ENCODE assay signal across 25 cellular contexts in genomic region chr17:50222922-50223321, GRCh38. TPM values are rescaled to one million over a fixed set of nuclear protein-coding genes. Genes with fewer than 3 reads are reported as not detected.
DNase-seq lines count a peak whose midpoint lies in the region; ATAC-seq and TF ChIP-seq lines count a peak whose summit lies in the region.
"Had no signal": no experiment of that assay in that cellular context is flagged by ENCODE, and none has a peak within 500 bp of the region (broad histone marks: within the 10 kb centered on the region; RNA-seq: fewer than 3 reads in every experiment).

No MANE protein-coding gene starts in this region.

- H3K36me3 ChIP-seq in upper lobe of right lung: no peaks in the 10 kb centered on the region
- H3K36me3 ChIP-seq in OCI-LY7 (ENCODE audit: insufficient read depth, low read length): no peaks in the 10 kb centered on the region
- H3K36me3 ChIP-seq: prostate gland had no signal

- no peaks in the 10 kb centered on the region for H3K9me2 ChIP-seq in OCI-LY7 (ENCODE audit: insufficient read depth, low read length)

- intact Hi-C loops in upper lobe of right lung (cut with DNase I): no loop called here
- intact Hi-C loops in OCI-LY7 (cut with micrococcal nuclease; ENCODE audit: unreplicated experiment): no loop called here

- ATAC-seq in upper lobe of right lung (no peak), GM21737 (IDR thresholded peaks at IDR 0.05; ENCODE audit: unreplicated experiment) (no peak)
- ATAC-seq: activated naive CD8-positive, alpha-beta T cell treated with anti-CD3 and anti-CD28 coated beads, Interleukin-2, amount 50 U/mL, for 24 hours had no signal

- H2AFZ ChIP-seq in OCI-LY7 (ENCODE audit: low read length): no peak overlapping the region

- H3K4me3 ChIP-seq in coronary artery (peak overlapping the region; percentile 38), upper lobe of right lung (no peak overlapping the region), OCI-LY7 (ENCODE audit: low read depth, low read length, poor library complexity, severe bottlenecking) (no peak overlapping the region)
- H3K4me3 ChIP-seq: mucosa of descending colon, prostate gland had no signal

- H4K20me1 ChIP-seq in OCI-LY7 (ENCODE audit: insufficient read depth, low read length): no peaks in the 10 kb centered on the region

- H3K4me2 ChIP-seq in OCI-LY7 (ENCODE audit: low read length): no peak overlapping the region

- POLR2A ChIA-PET in RWPE1 (lab: Yijun Ruan, JAX; ENCODE audit: low non-redundant PET): no interaction called here
- POLR2A ChIA-PET in OCI-LY7 (lab: Charles Lee): no interaction called here

- BruUV-seq in OCI-LY7 (replicated peaks; lab: Mats Ljungman, UMichigan): no TSS peak

- H3K4me3 Mint-ChIP-seq in osteocyte (ENCODE audit: unreplicated experiment): no peak overlapping the region
- H3K4me3 Mint-ChIP-seq: activated B cell treated with CpG ODN at 0.5 μM for 24 hours; activated naive CD8-positive, alpha-beta T cell treated with anti-CD3 and anti-CD28 coated beads, Interleukin-2, amount 50 U/mL, for 24 hours; CD4-positive, alpha-beta T cell; endodermal cell; neural crest cell; stimulated activated naive CD8-positive, alpha-beta T cell treated with anti-CD3 and anti-CD28 coated beads, Interleukin-15, Interleukin-2, amounts not matched to agents 100 ng/mL and 50 ng/mL, for 24 hours had no signal

- H3K27me3 Mint-ChIP-seq in osteocyte (ENCODE audit: unreplicated experiment): no peaks in the 10 kb centered on the region

- peaks cover 60% of the 10 kb centered on the region for H3K4me1 Mint-ChIP-seq in osteocyte (ENCODE audit: unreplicated experiment)
- H3K4me1 Mint-ChIP-seq: activated B cell treated with CpG ODN at 0.5 μM for 24 hours had no signal

- H3K4me1 ChIP-seq in upper lobe of right lung (peaks cover 44% of the 10 kb centered on the region), OCI-LY7 (ENCODE audit: insufficient read depth, low read length, poor library complexity, severe bottlenecking) (no peaks in the 10 kb centered on the region)
- H3K4me1 ChIP-seq: prostate gland had no signal

- no peak for TF ChIP-seq CTCF in RWPE1 (conservative IDR thresholded peaks at IDR 0.05; ENCODE audit: low read depth)
- no peak for TF ChIP-seq CTCF in coronary artery (IDR thresholded peaks at IDR 0.05)
- no peak for TF ChIP-seq CTCF in osteocyte (IDR thresholded peaks at IDR 0.05)
- no peak for TF ChIP-seq CTCF in upper lobe of right lung (IDR thresholded peaks at IDR 0.05)
- no peak for TF ChIP-seq CTCF in OCI-LY7 (conservative IDR thresholded peaks at IDR 0.05; ENCODE audit: low read length)

- H3K9me3 ChIP-seq in upper lobe of right lung (no peaks in the 10 kb centered on the region), OCI-LY7 (ENCODE audit: low read length) (no peaks in the 10 kb centered on the region)
- H3K9me3 ChIP-seq: prostate gland had no signal

- H3K27me3 ChIP-seq in upper lobe of right lung: no peaks in the 10 kb centered on the region

- H3K27ac Mint-ChIP-seq in osteocyte (ENCODE audit: unreplicated experiment): peak overlapping the region; percentile 96
- H3K27ac Mint-ChIP-seq: activated B cell treated with CpG ODN at 0.5 μM for 24 hours; activated naive CD8-positive, alpha-beta T cell treated with anti-CD3 and anti-CD28 coated beads, Interleukin-2, amount 50 U/mL, for 24 hours; CD4-positive, alpha-beta T cell; endodermal cell; stimulated activated naive CD8-positive, alpha-beta T cell treated with anti-CD3 and anti-CD28 coated beads, Interleukin-15, Interleukin-2, amounts not matched to agents 100 ng/mL and 50 ng/mL, for 24 hours had no signal

- no peak for DNase-seq in RWPE1 (ENCODE audit: low spot score)
- no peak for DNase-seq in coronary artery (ENCODE audit: low spot score)
- DNase-seq in osteocyte (ENCODE audit: extremely low spot score, unreplicated experiment): no peak
- DNase-seq in upper lobe of right lung: no peak
- DNase-seq in OCI-LY7 (ENCODE audit: low spot score): no peak
- no peak for DNase-seq in DMS114 treated with DMSO at 0.1 percent for 48 hours (lab: John Stamatoyannopoulos, UW; ENCODE audit: unreplicated experiment)
- DNase-seq: activated B cell treated with CpG ODN at 0.5 μM for 24 hours; activated CD4-positive, alpha-beta T cell treated with anti-CD3 and anti-CD28 coated beads, Interleukin-2, amount 50 U/mL, for 48 hours; activated effector memory CD4-positive, alpha-beta T cell treated with anti-CD3 and anti-CD28 coated beads, Interleukin-2, amount 50 U/mL, for 16 hours; activated naive CD8-positive, alpha-beta T cell treated with anti-CD3 and anti-CD28 coated beads, Interleukin-2, amount 50 U/mL, for 24 hours; CD4-positive, alpha-beta T cell; cortex of kidney; DMS153; endodermal cell; head of caudate nucleus; mucosa of descending colon; NCI-H1417 treated with DMSO at 0.1 percent for 48 hours; small intestine; stimulated activated CD4-positive, alpha-beta T cell treated with anti-CD3 and anti-CD28 coated beads, Interleukin-4, amount 100 ng/mL, for 24 hours; T-helper 9 cell had no signal

- H3K79me2 ChIP-seq in OCI-LY7 (ENCODE audit: insufficient read depth, low read depth, low read length): no peaks in the 10 kb centered on the region

- H3K9me3 Mint-ChIP-seq in osteocyte (ENCODE audit: unreplicated experiment): no peaks in the 10 kb centered on the region

- no peaks in the 10 kb centered on the region for H3K36me3 Mint-ChIP-seq in osteocyte (ENCODE audit: unreplicated experiment)

- H3K27ac ChIP-seq in RWPE1 (peak overlapping the region; percentile 91), coronary artery (peak overlapping the region; percentile 82 to 94), upper lobe of right lung (peak overlapping the region; percentile 84), OCI-LY7 (ENCODE audit: low read depth, low read length, poor library complexity, severe bottlenecking) (no peak overlapping the region)
- H3K27ac ChIP-seq: prostate gland had no signal

- CTCF ChIA-PET in RWPE1 (lab: Yijun Ruan, JAX): interaction anchor here (0.7 to 1.5 kb wide), 2 partner anchors 30 to 47 kb away, joined by 3 to 4 read pairs; no protein-coding TSS in a partner anchor
- CTCF ChIA-PET in OCI-LY7 (lab: Charles Lee; ENCODE audit: unreplicated experiment): no interaction called here

RNA-seq across cellular contexts. Expression of gene COL1A1, which starts 21.5 kb away (rescaled TPM):
- 25,918 and 28,023 TPM in 2 replicates for total RNA-seq in osteocyte
- 154 TPM for total RNA-seq in upper lobe of right lung
- total RNA-seq in OCI-LY7 (2014; rRNA removed; shearing (Covaris generic)): not detected in 2 replicates
- not detected in 2 replicates for total RNA-seq in OCI-LY7 (2022)

RNA-seq across cellular contexts. Expression of gene TMEM92, which starts 51.3 kb away (rescaled TPM):
- 4.3 and 6.6 TPM in 2 replicates for total RNA-seq in osteocyte
- 11.3 TPM for total RNA-seq in upper lobe of right lung
- total RNA-seq in OCI-LY7 (2014; rRNA removed; shearing (Covaris generic)): not detected in 2 replicates
- not detected in 2 replicates for total RNA-seq in OCI-LY7 (2022)
- total RNA-seq: activated B cell treated with CpG ODN at 0.5 μM for 24 hours; CD4-positive, alpha-beta T cell had no signal

RNA-seq across cellular contexts. Expression of gene SGCA, which starts 57.1 kb away (rescaled TPM):
- 12.0 and 13.0 TPM in 2 replicates for total RNA-seq in osteocyte
- total RNA-seq in upper lobe of right lung: 27.8 TPM
- 0.57 TPM in 1 of 2 replicates, not detected in the other for total RNA-seq in OCI-LY7 (2014; rRNA removed; shearing (Covaris generic))
- total RNA-seq in OCI-LY7 (2022): 1.1 TPM in 1 of 2 replicates, not detected in the other
- total RNA-seq: CD4-positive, alpha-beta T cell; NCI-H460; neural crest cell had no signal

Comparison
In these comparisons a context has a peak if more than half of its experiments do, and no peak if none do; other contexts are left out.
1. RNA of gene COL1A1, which starts 21.5 kb away (total RNA-seq): 25,918 to 28,023 TPM in osteocyte; 154 TPM in upper lobe of right lung (single experiment) and not detected in OCI-LY7; every median in the first group is over 100 times any median in the second.